In the genomic region with DNA sequence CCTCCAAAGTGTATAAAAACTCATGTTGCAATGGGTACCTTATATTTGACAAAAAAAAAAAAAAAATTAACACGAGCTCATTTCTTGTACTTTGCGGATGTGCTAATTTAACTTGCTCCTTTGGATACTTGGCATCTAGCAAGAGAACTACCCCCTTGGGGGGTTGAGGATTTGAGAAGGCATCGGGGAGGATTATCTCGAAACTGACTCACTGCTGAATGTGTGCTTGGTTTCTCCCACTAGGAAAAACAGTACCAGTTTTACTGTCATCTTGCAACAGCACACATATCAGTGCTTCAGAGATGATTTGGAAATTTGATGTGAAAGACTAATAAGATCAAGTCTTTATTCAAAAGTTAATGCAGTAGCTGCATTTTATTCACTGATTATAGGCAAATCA, we compare ENCODE assay signal across 1 cellular context.
TF ChIP-seq lines count a peak whose summit lies in the region.

No MANE protein-coding gene starts in this region.

TF ChIP-seq in WTC11, 78 proteins besides CTCF, POLR2A, EP300 and RAD21 (continued from another document):
- TF ChIP-seq, protein P1, sequence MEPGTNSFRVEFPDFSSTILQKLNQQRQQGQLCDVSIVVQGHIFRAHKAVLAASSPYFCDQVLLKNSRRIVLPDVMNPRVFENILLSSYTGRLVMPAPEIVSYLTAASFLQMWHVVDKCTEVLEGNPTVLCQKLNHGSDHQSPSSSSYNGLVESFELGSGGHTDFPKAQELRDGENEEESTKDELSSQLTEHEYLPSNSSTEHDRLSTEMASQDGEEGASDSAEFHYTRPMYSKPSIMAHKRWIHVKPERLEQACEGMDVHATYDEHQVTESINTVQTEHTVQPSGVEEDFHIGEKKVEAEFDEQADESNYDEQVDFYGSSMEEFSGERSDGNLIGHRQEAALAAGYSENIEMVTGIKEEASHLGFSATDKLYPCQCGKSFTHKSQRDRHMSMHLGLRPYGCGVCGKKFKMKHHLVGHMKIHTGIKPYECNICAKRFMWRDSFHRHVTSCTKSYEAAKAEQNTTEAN (CRISPR knock-in tag; IDR thresholded peaks at IDR 0.05) = no peak
- TF ChIP-seq, protein P2, sequence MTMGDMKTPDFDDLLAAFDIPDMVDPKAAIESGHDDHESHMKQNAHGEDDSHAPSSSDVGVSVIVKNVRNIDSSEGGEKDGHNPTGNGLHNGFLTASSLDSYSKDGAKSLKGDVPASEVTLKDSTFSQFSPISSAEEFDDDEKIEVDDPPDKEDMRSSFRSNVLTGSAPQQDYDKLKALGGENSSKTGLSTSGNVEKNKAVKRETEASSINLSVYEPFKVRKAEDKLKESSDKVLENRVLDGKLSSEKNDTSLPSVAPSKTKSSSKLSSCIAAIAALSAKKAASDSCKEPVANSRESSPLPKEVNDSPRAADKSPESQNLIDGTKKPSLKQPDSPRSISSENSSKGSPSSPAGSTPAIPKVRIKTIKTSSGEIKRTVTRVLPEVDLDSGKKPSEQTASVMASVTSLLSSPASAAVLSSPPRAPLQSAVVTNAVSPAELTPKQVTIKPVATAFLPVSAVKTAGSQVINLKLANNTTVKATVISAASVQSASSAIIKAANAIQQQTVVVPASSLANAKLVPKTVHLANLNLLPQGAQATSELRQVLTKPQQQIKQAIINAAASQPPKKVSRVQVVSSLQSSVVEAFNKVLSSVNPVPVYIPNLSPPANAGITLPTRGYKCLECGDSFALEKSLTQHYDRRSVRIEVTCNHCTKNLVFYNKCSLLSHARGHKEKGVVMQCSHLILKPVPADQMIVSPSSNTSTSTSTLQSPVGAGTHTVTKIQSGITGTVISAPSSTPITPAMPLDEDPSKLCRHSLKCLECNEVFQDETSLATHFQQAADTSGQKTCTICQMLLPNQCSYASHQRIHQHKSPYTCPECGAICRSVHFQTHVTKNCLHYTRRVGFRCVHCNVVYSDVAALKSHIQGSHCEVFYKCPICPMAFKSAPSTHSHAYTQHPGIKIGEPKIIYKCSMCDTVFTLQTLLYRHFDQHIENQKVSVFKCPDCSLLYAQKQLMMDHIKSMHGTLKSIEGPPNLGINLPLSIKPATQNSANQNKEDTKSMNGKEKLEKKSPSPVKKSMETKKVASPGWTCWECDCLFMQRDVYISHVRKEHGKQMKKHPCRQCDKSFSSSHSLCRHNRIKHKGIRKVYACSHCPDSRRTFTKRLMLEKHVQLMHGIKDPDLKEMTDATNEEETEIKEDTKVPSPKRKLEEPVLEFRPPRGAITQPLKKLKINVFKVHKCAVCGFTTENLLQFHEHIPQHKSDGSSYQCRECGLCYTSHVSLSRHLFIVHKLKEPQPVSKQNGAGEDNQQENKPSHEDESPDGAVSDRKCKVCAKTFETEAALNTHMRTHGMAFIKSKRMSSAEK (CRISPR knock-in tag; IDR thresholded peaks at IDR 0.05; ENCODE audit: borderline replicate concordance) = no peak
- TF ChIP-seq ATF2 (CRISPR knock-in tag; IDR thresholded peaks at IDR 0.05; ENCODE audit: borderline replicate concordance, low read depth) (no peak), ZNF317 (CRISPR knock-in tag; IDR thresholded peaks at IDR 0.05; ENCODE audit: borderline replicate concordance, low read depth) (no peak), ELF4 (CRISPR knock-in tag; IDR thresholded peaks at IDR 0.05; ENCODE audit: low read depth) (no peak), MYBL2 (CRISPR knock-in tag; IDR thresholded peaks at IDR 0.05) (no peak), MXD4 (CRISPR knock-in tag; IDR thresholded peaks at IDR 0.05; ENCODE audit: borderline replicate concordance) (no peak), MAX (CRISPR knock-in tag; IDR thresholded peaks at IDR 0.05) (no peak), ZNF121 (CRISPR knock-in tag; IDR thresholded peaks at IDR 0.05) (no peak)
- TF ChIP-seq, protein P3, sequence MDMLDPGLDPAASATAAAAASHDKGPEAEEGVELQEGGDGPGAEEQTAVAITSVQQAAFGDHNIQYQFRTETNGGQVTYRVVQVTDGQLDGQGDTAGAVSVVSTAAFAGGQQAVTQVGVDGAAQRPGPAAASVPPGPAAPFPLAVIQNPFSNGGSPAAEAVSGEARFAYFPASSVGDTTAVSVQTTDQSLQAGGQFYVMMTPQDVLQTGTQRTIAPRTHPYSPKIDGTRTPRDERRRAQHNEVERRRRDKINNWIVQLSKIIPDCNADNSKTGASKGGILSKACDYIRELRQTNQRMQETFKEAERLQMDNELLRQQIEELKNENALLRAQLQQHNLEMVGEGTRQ (CRISPR knock-in tag; IDR thresholded peaks at IDR 0.05) = no peak
